ENCODE assay signal across 8 cellular contexts in the genomic region with DNA sequence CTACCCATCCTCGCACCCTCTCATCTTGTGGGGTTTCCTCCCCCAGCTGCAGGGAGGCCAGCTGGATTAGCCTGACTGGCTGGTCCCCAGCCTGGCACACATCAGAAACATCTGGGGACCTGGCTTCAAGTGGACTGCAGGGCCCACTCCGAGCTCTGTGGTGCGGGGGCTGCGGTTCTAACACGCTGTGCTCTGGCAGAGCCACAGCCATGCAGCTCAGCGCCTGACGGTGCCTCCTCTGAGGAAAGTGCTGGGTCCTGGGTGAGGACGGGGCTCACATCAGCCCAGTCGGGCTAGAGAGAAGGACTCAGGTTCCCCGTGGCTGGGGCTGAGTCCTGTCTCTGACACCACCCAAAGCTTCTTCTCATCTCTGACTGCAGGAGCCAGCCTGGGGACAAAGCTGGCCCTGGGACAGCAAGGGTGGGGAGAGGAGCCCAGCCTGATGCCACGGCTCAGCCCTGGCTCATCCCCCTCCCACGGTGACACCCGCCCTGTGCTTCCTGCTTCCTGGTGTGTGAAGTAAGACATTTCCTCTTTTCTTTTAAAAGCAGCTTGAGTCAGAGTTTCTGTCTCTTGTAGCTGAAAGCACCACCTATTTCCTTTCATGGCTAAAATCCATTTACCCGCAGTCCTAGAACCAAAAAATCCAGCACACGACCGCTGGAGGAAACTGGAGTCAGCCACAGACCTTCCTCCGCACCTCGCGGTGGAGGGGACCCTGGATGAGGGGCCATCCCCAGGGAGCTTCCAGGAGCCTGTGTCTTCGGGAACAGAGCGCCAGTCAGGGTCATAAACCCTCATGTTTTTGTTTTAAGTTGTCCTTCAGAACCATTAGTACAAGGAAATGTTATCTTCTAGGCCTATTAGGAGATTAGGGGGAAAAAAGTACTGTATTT.
A peak's percentile ranks its signal among the peaks of the same experiment; 100 is the strongest.
DNase-seq lines count a peak whose midpoint lies in the region; ATAC-seq and TF ChIP-seq lines count a peak whose summit lies in the region.

No MANE protein-coding gene starts in this region.

- ATAC-seq in GM19463 (IDR thresholded peaks at IDR 0.05; ENCODE audit: unreplicated experiment) (peak; percentile 91), HG03558 (IDR thresholded peaks at IDR 0.05; ENCODE audit: extremely low read depth, unreplicated experiment) (peak; percentile 80)

- no peaks in the 10 kb centered on the region for H4K20me1 ChIP-seq in osteoblast (ENCODE audit: insufficient read depth, low read length)

- H3K27me3 ChIP-seq in osteoblast (ENCODE audit: insufficient read depth, low read length) = no peaks in the 10 kb centered on the region

- H3K4me3 ChIP-seq in AG10803 (ENCODE audit: low read length) (no peak overlapping the region), osteoblast (ENCODE audit: insufficient read depth, low read length) (peak overlapping the region; percentile 22)

- H2AFZ ChIP-seq in osteoblast (ENCODE audit: low read length) = no peak overlapping the region

- no peaks in the 10 kb centered on the region for H3K79me2 ChIP-seq in osteoblast (ENCODE audit: insufficient read depth, low read length)

- H3K27ac ChIP-seq in epithelial cell of prostate (peak overlapping the region; percentile 94), osteoblast (ENCODE audit: low read depth, low read length) (no peak overlapping the region)

- DNase-seq in AG10803 (ENCODE audit: low read depth) (peak; percentile 8), epithelial cell of prostate (ENCODE audit: low read depth, low spot score) (peak; percentile 48), osteoblast (ENCODE audit: insufficient read length, low spot score, missing footprints) (no peak), ureter (ENCODE audit: low spot score) (peak; percentile 76), superior temporal gyrus (ENCODE audit: extremely low spot score) (no peak)
- DNase-seq in activated CD4-positive, alpha-beta T cell treated with anti-CD3 and anti-CD28 coated beads, Interleukin-2, amount 50 U/mL, for 1 hour = peak; percentile 25

- no peaks in the 10 kb centered on the region for H3K4me1 ChIP-seq in osteoblast (ENCODE audit: insufficient read depth, low read length)

- peak overlapping the region; percentile 17 for H3K4me2 ChIP-seq in osteoblast (ENCODE audit: insufficient read depth, low read length)

- no peaks in the 10 kb centered on the region for H3K9me3 ChIP-seq in osteoblast (ENCODE audit: low read depth, low read length)

- TF ChIP-seq CTCF in AG10803 (conservative IDR thresholded peaks at IDR 0.05; ENCODE audit: low read length) (no peak), osteoblast (IDR thresholded peaks at IDR 0.05; ENCODE audit: extremely low read depth, low read depth, low read length) (no peak)

- no peaks in the 10 kb centered on the region for H3K36me3 ChIP-seq in osteoblast (ENCODE audit: insufficient read depth, low read length)

Comparison
In these comparisons a context has a peak if more than half of its experiments do, and no peak if none do; other contexts are left out.
1. DNase-seq: peak in AG10803 (single experiment), activated CD4-positive, alpha-beta T cell treated with anti-CD3 and anti-CD28 coated beads, Interleukin-2, amount 50 U/mL, for 1 hour (single experiment), epithelial cell of prostate (single experiment) and ureter (single experiment); none in osteoblast (single experiment) and superior temporal gyrus (single experiment).